In genomic region chr2:136209540-136210264, GRCh38 we compare ENCODE assay signal across 18 cellular contexts.
"Had no signal": no experiment of that assay in that cellular context is flagged by ENCODE, and none has a peak within 500 bp of the region (broad histone marks: within the 10 kb centered on the region; RNA-seq: fewer than 3 reads in every experiment).

No MANE protein-coding gene starts in this region.

- H3K4me1 ChIP-seq: gastroesophageal sphincter, vagina had no signal

- H3K4me3 ChIP-seq: gastroesophageal sphincter, ovary, thyroid gland, vagina had no signal

- H3K4me3 Mint-ChIP-seq: activated naive CD4-positive, alpha-beta T cell treated with anti-CD3 and anti-CD28 coated beads, Interleukin-2, amount 10 ng/mL, durations not matched to agents 7 days and 5 days; activated T-helper 17 cell treated with anti-CD3 and anti-CD28 coated beads, Interleukin-2, amount 50 U/mL, for 72 hours; brain; central memory CD8-positive, alpha-beta T cell; neural crest cell had no signal

- H3K27ac ChIP-seq: gastroesophageal sphincter, ovary, thyroid gland, vagina, WERI-Rb-1 had no signal

- DNase-seq: activated CD4-positive, alpha-beta T cell treated with anti-CD3 and anti-CD28 coated beads for 48 hours; activated CD8-positive, alpha-beta memory T cell treated with anti-CD3 and anti-CD28 coated beads for 24 hours; activated naive CD4-positive, alpha-beta T cell treated with anti-CD3 and anti-CD28 coated beads, Interleukin-2, amount 10 ng/mL, durations not matched to agents 7 days and 5 days; amniotic stem cell; effector memory CD8-positive, alpha-beta T cell; kidney; left ventricle myocardium superior; ovary; stimulated activated CD4-positive, alpha-beta T cell treated with anti-CD3 and anti-CD28 coated beads, Interleukin-15, amount 100 ng/mL, for 24 hours; stimulated activated CD4-positive, alpha-beta T cell treated with anti-CD3 and anti-CD28 coated beads, Interleukin-4, amount 100 ng/mL, for 24 hours; thyroid gland had no signal

- H3K27me3 Mint-ChIP-seq: activated T-helper 17 cell treated with anti-CD3 and anti-CD28 coated beads, Interleukin-2, amount 50 U/mL, for 72 hours; brain; central memory CD8-positive, alpha-beta T cell had no signal

- H3K36me3 ChIP-seq: gastroesophageal sphincter, ovary, thyroid gland, vagina, WERI-Rb-1 had no signal

- H3K27me3 ChIP-seq: gastroesophageal sphincter, ovary, thyroid gland, vagina had no signal

- ATAC-seq: activated T-helper 17 cell treated with anti-CD3 and anti-CD28 coated beads, Interleukin-2, amount 50 U/mL, for 72 hours; effector memory CD8-positive, alpha-beta T cell; gastroesophageal sphincter had no signal

- H3K36me3 Mint-ChIP-seq: brain had no signal

- H3K27ac Mint-ChIP-seq: activated naive CD4-positive, alpha-beta T cell treated with anti-CD3 and anti-CD28 coated beads, Interleukin-2, amount 10 ng/mL, durations not matched to agents 7 days and 5 days; activated T-helper 17 cell treated with anti-CD3 and anti-CD28 coated beads, Interleukin-2, amount 50 U/mL, for 72 hours had no signal

- H3K9me3 ChIP-seq: ovary, thyroid gland, vagina had no signal

- H3K9me3 Mint-ChIP-seq: central memory CD8-positive, alpha-beta T cell had no signal
